ENCODE assay signal across 8 cellular contexts in the genomic region with DNA sequence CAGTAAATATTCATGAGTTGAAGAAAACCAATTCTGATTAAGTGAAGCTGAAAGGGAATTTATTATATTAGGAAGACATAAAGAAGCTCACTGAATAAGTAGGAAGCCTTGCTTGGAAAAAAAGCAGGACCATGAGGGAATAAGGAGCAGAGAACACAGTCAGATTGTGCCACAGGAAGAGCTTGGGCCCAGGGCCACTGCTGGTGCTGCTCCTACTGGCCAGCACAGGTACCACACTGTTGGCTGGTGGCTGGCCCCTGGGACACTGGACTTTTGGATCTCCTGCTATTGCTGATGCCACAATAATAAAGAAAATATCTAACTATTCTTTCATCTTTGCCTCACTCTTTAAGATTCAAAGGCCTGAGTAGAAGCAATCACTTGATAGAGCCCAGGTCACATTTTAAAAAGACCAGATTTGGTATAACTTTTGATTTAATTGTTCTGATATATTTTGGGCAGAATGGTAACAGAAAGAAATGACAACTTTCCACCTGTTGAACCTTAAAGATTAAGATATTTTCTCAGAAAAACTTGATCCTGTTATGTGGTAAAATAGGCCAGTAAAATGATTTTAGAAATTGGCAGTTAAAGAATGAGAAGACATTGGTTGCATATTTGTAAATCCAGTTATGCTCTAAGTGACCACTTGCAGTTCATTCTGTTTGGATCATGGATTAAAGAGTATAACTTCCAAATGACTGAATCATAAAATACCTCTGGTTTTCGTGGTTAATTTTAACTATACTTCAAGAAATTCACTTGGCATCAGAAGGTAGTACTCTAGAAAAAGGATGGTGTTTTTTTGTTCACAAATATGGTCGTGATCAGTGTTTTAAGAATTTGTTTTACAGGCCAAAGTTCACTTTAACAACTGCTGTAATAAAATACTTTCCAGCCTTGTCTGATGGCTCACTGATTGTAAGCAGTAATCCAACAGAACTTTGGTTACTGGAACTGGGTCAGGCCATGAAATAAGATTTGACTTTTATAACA.
DNase-seq lines count a peak whose midpoint lies in the region; ATAC-seq and TF ChIP-seq lines count a peak whose summit lies in the region.

No MANE protein-coding gene starts in this region.

- H3K4me3 Mint-ChIP-seq in neural crest cell, result no peak overlapping the region
- no peak overlapping the region for H3K4me3 Mint-ChIP-seq in activated naive CD4-positive, alpha-beta T cell treated with anti-CD3 and anti-CD28 coated beads, Interleukin-2, amount 10 ng/mL, durations not matched to agents 7 days and 5 days
- H3K4me3 Mint-ChIP-seq in effector memory CD8-positive, alpha-beta T cell, result no peak overlapping the region

- DNase-seq in AG04449 (ENCODE audit: low read depth, low spot score) (peak; percentile 89), GM19240 (ENCODE audit: insufficient read length, low spot score) (peak; percentile 14), LHCN-M2 (ENCODE audit: low read depth) (peak; percentile 90), epidermal melanocyte (ENCODE audit: insufficient read length, low spot score) (peak; percentile 37), neural crest cell (ENCODE audit: low read depth, low spot score) (no peak), NCI-H446 (lab: John Stamatoyannopoulos, UW) (no peak)
- no peak for DNase-seq in activated naive CD4-positive, alpha-beta T cell treated with anti-CD3 and anti-CD28 coated beads, Interleukin-2, amount 10 ng/mL, durations not matched to agents 7 days and 5 days
- DNase-seq in effector memory CD8-positive, alpha-beta T cell, result no peak

- peaks cover 9% of the 10 kb centered on the region for H3K4me1 Mint-ChIP-seq in neural crest cell
- no peaks in the 10 kb centered on the region for H3K4me1 Mint-ChIP-seq in activated naive CD4-positive, alpha-beta T cell treated with anti-CD3 and anti-CD28 coated beads, Interleukin-2, amount 10 ng/mL, durations not matched to agents 7 days and 5 days
- H3K4me1 Mint-ChIP-seq in effector memory CD8-positive, alpha-beta T cell (ENCODE audit: low read depth in 2 of 2), result no peaks in the 10 kb centered on the region

- H3K36me3 Mint-ChIP-seq in neural crest cell (ENCODE audit: low read depth), result peaks cover 4% of the 10 kb centered on the region
- H3K36me3 Mint-ChIP-seq in activated naive CD4-positive, alpha-beta T cell treated with anti-CD3 and anti-CD28 coated beads, Interleukin-2, amount 10 ng/mL, durations not matched to agents 7 days and 5 days, result peaks cover 22% of the 10 kb centered on the region
- peaks cover 7% of the 10 kb centered on the region for H3K36me3 Mint-ChIP-seq in effector memory CD8-positive, alpha-beta T cell (ENCODE audit: insufficient read depth)

- POLR2A ChIA-PET in AG04449 (lab: Yijun Ruan, JAX), result interaction anchor here (1.0 kb wide), 1 partner anchor 68 kb away, joined by 4 read pairs; the partner anchor contains the start of gene DERA

- H3K27me3 Mint-ChIP-seq in neural crest cell (ENCODE audit: low read depth), result no peaks in the 10 kb centered on the region
- no peaks in the 10 kb centered on the region for H3K27me3 Mint-ChIP-seq in activated naive CD4-positive, alpha-beta T cell treated with anti-CD3 and anti-CD28 coated beads, Interleukin-2, amount 10 ng/mL, durations not matched to agents 7 days and 5 days
- H3K27me3 Mint-ChIP-seq in effector memory CD8-positive, alpha-beta T cell, result no peaks in the 10 kb centered on the region

- no peak overlapping the region for H3K4me3 ChIP-seq in AG04449 (ENCODE audit: low read depth, low read length)

- CTCF ChIA-PET in AG04449 (lab: Yijun Ruan, JAX), result interaction anchor here (0.6 to 1.7 kb wide), 6 partner anchors 9 to 373 kb away, joined by 3 to 7 read pairs (median 3); no protein-coding TSS in a partner anchor
- CTCF ChIA-PET in activated naive CD4-positive, alpha-beta T cell treated with anti-CD3 and anti-CD28 coated beads, Interleukin-2, amount 10 ng/mL, durations not matched to agents 7 days and 5 days (lab: Charles Lee), result no interaction called here

- no peak for ATAC-seq in effector memory CD8-positive, alpha-beta T cell (replicated peaks)

- no peak overlapping the region for H3K27ac Mint-ChIP-seq in neural crest cell (ENCODE audit: unreplicated experiment)
- no peak overlapping the region for H3K27ac Mint-ChIP-seq in activated naive CD4-positive, alpha-beta T cell treated with anti-CD3 and anti-CD28 coated beads, Interleukin-2, amount 10 ng/mL, durations not matched to agents 7 days and 5 days
- peak overlapping the region in 1 of 2 donors; percentile 60 for H3K27ac Mint-ChIP-seq in effector memory CD8-positive, alpha-beta T cell

- TF ChIP-seq CTCF in AG04449 (IDR thresholded peaks at IDR 0.05; ENCODE audit: insufficient read depth, low read length, missing control alignments) (peak; percentile 70), neural crest cell (conservative IDR thresholded peaks at IDR 0.05) (peak; percentile 68)

- no peaks in the 10 kb centered on the region for H3K9me3 Mint-ChIP-seq in neural crest cell
- no peaks in the 10 kb centered on the region for H3K9me3 Mint-ChIP-seq in activated naive CD4-positive, alpha-beta T cell treated with anti-CD3 and anti-CD28 coated beads, Interleukin-2, amount 10 ng/mL, durations not matched to agents 7 days and 5 days
- no peaks in the 10 kb centered on the region for H3K9me3 Mint-ChIP-seq in effector memory CD8-positive, alpha-beta T cell

Comparison
In these comparisons a context has a peak if more than half of its experiments do, and no peak if none do; other contexts are left out.
1. DNase-seq: peak in AG04449 (single experiment), GM19240 (single experiment), LHCN-M2 (single experiment) and epidermal melanocyte (single experiment); none in neural crest cell (single experiment), activated naive CD4-positive, alpha-beta T cell treated with anti-CD3 and anti-CD28 coated beads, Interleukin-2, amount 10 ng/mL, durations not matched to agents 7 days and 5 days (single experiment), effector memory CD8-positive, alpha-beta T cell (0 of 3) and NCI-H446 (0 of 2).